ENCODE assay signal across 9 cellular contexts in genomic region chr10:103273026-103273425, GRCh38. TPM values are rescaled to one million over a fixed set of nuclear protein-coding genes. Genes with fewer than 3 reads are reported as not detected.
DNase-seq lines count a peak whose midpoint lies in the region; ATAC-seq and TF ChIP-seq lines count a peak whose summit lies in the region.
"Had no signal": no experiment of that assay in that cellular context is flagged by ENCODE, and none has a peak within 500 bp of the region (broad histone marks: within the 10 kb centered on the region; RNA-seq: fewer than 3 reads in every experiment).

No MANE protein-coding gene starts in this region.

- no peaks in the 10 kb centered on the region for H3K36me3 Mint-ChIP-seq in endodermal cell (ENCODE audit: low read depth)
- H3K36me3 Mint-ChIP-seq: IgD-negative memory B cell had no signal

- peaks cover 45% of the 10 kb centered on the region for H3K27me3 ChIP-seq in endodermal cell (ENCODE audit: control insufficient read depth, insufficient read depth, low read length, poor library complexity, severe bottlenecking)
- peaks cover 11% of the 10 kb centered on the region for H3K27me3 ChIP-seq in effector memory CD4-positive, alpha-beta T cell (replicated peaks; ENCODE audit: control insufficient read depth, insufficient read depth, low read length, poor library complexity, severe bottlenecking)

- H3K36me3 ChIP-seq in endodermal cell (ENCODE audit: control insufficient read depth, insufficient read depth, low read length) = no peaks in the 10 kb centered on the region
- H3K36me3 ChIP-seq in effector memory CD4-positive, alpha-beta T cell (ENCODE audit: control insufficient read depth, insufficient read depth, low read length) = no peaks in the 10 kb centered on the region

- H3K27ac Mint-ChIP-seq in endodermal cell = no peak overlapping the region
- H3K27ac Mint-ChIP-seq: IgD-negative memory B cell had no signal

- TF ChIP-seq CTCF in endodermal cell (conservative IDR thresholded peaks at IDR 0.05) = no peak

- no peaks in the 10 kb centered on the region for H3K4me1 Mint-ChIP-seq in endodermal cell

- DNase-seq in DMS 273 treated with DMSO at 0.1 percent for 48 hours (lab: John Stamatoyannopoulos, UW) (peak; percentile 38), NCI-H446 (lab: John Stamatoyannopoulos, UW) (peak; percentile 4 to 77), endodermal cell (peak; percentile 56), occipital lobe (lab: John Stamatoyannopoulos, UW) (peak; percentile 49), NCI-H1417 (lab: John Stamatoyannopoulos, UW) (no peak)
- DNase-seq in effector memory CD4-positive, alpha-beta T cell = no peak

- H3K27me3 Mint-ChIP-seq in endodermal cell (ENCODE audit: insufficient read depth) = peaks cover 44% of the 10 kb centered on the region

- H3K4me3 ChIP-seq in endodermal cell (ENCODE audit: low read length) = no peak overlapping the region
- H3K4me3 ChIP-seq in effector memory CD4-positive, alpha-beta T cell (ENCODE audit: insufficient read depth, low read depth, low read length, poor library complexity, severe bottlenecking) = no peak overlapping the region

- no peaks in the 10 kb centered on the region for H3K9me3 ChIP-seq in endodermal cell (ENCODE audit: control insufficient read depth, low read length)
- H3K9me3 ChIP-seq in effector memory CD4-positive, alpha-beta T cell (ENCODE audit: control insufficient read depth, low read length) = no peaks in the 10 kb centered on the region

- no peaks in the 10 kb centered on the region for H3K4me1 ChIP-seq in endodermal cell (ENCODE audit: control insufficient read depth, insufficient read depth, low read length)
- H3K4me1 ChIP-seq in effector memory CD4-positive, alpha-beta T cell (ENCODE audit: control insufficient read depth, insufficient read depth, low read length, poor library complexity, severe bottlenecking) = peaks cover 18% of the 10 kb centered on the region

- 51 to 65% methylated on average over 4 of the region's 4 CpGs for WGBS in endodermal cell (ENCODE audit: insufficient coverage in 1 of 2, insufficient read length in 1 of 2), 2 experiments

- no peak overlapping the region for H3K27ac ChIP-seq in endodermal cell (ENCODE audit: low read depth, low read length)
- no peak overlapping the region for H3K27ac ChIP-seq in effector memory CD4-positive, alpha-beta T cell (ENCODE audit: insufficient read depth, low read length, poor library complexity, severe bottlenecking)

- no peak overlapping the region for H3K9ac ChIP-seq in endodermal cell (ENCODE audit: extremely low read depth, low read length, poor library complexity, severe bottlenecking)

- no peaks in the 10 kb centered on the region for H3K9me3 Mint-ChIP-seq in endodermal cell

- ATAC-seq in GM21367 (IDR thresholded peaks at IDR 0.05; ENCODE audit: unreplicated experiment) = no peak
- no peak for ATAC-seq in GM21825 (IDR thresholded peaks at IDR 0.05; ENCODE audit: unreplicated experiment)

- no peak overlapping the region for H3K4me3 Mint-ChIP-seq in endodermal cell
- H3K4me3 Mint-ChIP-seq: IgD-negative memory B cell had no signal

RNA-seq across cellular contexts. Expression of gene INA, which starts 3.9 kb away (rescaled TPM):
- 1 to 10 TPM; 3.3 to 3.4 TPM for total RNA-seq in endodermal cell
- polyA plus RNA-seq in endodermal cell (2013, experiment 1 of 2) = 37.4 TPM
- polyA plus RNA-seq in endodermal cell (2013, experiment 2 of 2) = 30.1 TPM
- total RNA-seq in occipital lobe = 177 TPM
- polyA plus RNA-seq: IgD-negative memory B cell had no signal

RNA-seq across cellular contexts. Expression of gene RPEL1, which starts 27.3 kb away (rescaled TPM):
- total RNA-seq in endodermal cell (not detected), occipital lobe (0.16 TPM)
- polyA plus RNA-seq in endodermal cell (2013, experiment 1 of 2) = not detected
- not detected for polyA plus RNA-seq in endodermal cell (2013, experiment 2 of 2)
- polyA plus RNA-seq: IgD-negative memory B cell had no signal

Comparison
In these comparisons a context has a peak if more than half of its experiments do, and no peak if none do; other contexts are left out.
1. DNase-seq: peak in DMS 273 treated with DMSO at 0.1 percent for 48 hours (single experiment), NCI-H446 (2 of 2), endodermal cell (single experiment) and occipital lobe (single experiment); none in NCI-H1417 (0 of 3) and effector memory CD4-positive, alpha-beta T cell (0 of 3).
2. RNA of gene INA, which starts 3.9 kb away (total RNA-seq): 177 TPM in occipital lobe (single experiment); 3.3 to 3.4 TPM in endodermal cell; every median in the first group is over 10 times any median in the second.